17 cellular contexts compared by ENCODE assay signal in genomic region chr21:42744520-42745445, GRCh38.
"Had no signal": no experiment of that assay in that cellular context is flagged by ENCODE, and none has a peak within 500 bp of the region (broad histone marks: within the 10 kb centered on the region; RNA-seq: fewer than 3 reads in every experiment).

No MANE protein-coding gene starts in this region.

- H3K4me2 ChIP-seq: neural progenitor cell, SK-N-SH, smooth muscle cell had no signal

- H3K9me3 ChIP-seq: right atrium auricular region, SK-N-SH, suprapubic skin had no signal

- H3K36me3 ChIP-seq: neural progenitor cell, right atrium auricular region, suprapubic skin had no signal

- H3K4me3 Mint-ChIP-seq: activated CD4-positive, alpha-beta memory T cell treated with anti-CD3 and anti-CD28 coated beads, Interleukin-2, amount 10 ng/mL, durations not matched to agents 7 days and 5 days; central memory CD8-positive, alpha-beta T cell; memory B cell; neural progenitor cell; stimulated activated memory B cell treated with anti-CD40 and anti-IgM and Interleukin-4, amounts not matched to agents 10 μg/mL and 1 μg/mL and 100 μg/mL, for 72 hours; type B pancreatic cell had no signal

- H3K27me3 ChIP-seq: neural progenitor cell, right atrium auricular region, suprapubic skin had no signal

- H3K36me3 Mint-ChIP-seq: memory B cell; stimulated activated memory B cell treated with anti-CD40 and anti-IgM and Interleukin-4, amounts not matched to agents 10 μg/mL and 1 μg/mL and 100 μg/mL, for 72 hours; type B pancreatic cell had no signal

- H3K9me3 Mint-ChIP-seq: activated CD4-positive, alpha-beta memory T cell treated with anti-CD3 and anti-CD28 coated beads, Interleukin-2, amount 10 ng/mL, durations not matched to agents 7 days and 5 days; central memory CD8-positive, alpha-beta T cell; memory B cell; neural progenitor cell; stimulated activated memory B cell treated with anti-CD40 and anti-IgM and Interleukin-4, amounts not matched to agents 10 μg/mL and 1 μg/mL and 100 μg/mL, for 72 hours; type B pancreatic cell had no signal

- H3K27ac ChIP-seq: neural progenitor cell, right atrium auricular region had no signal

- H2AFZ ChIP-seq: neural progenitor cell had no signal

- H3K4me1 ChIP-seq: right atrium auricular region had no signal

- H3K4me3 ChIP-seq: neural progenitor cell, right atrium auricular region, smooth muscle cell, suprapubic skin had no signal

- H3K27me3 Mint-ChIP-seq: type B pancreatic cell had no signal

- H3K27ac Mint-ChIP-seq: activated CD4-positive, alpha-beta memory T cell treated with anti-CD3 and anti-CD28 coated beads, Interleukin-2, amount 10 ng/mL, durations not matched to agents 7 days and 5 days; memory B cell; neural progenitor cell; stimulated activated memory B cell treated with anti-CD40 and anti-IgM and Interleukin-4, amounts not matched to agents 10 μg/mL and 1 μg/mL and 100 μg/mL, for 72 hours; type B pancreatic cell had no signal

- DNase-seq: activated CD4-positive, alpha-beta memory T cell treated with anti-CD3 and anti-CD28 coated beads, Interleukin-2, amount 10 ng/mL, durations not matched to agents 7 days and 5 days; activated CD8-positive, alpha-beta memory T cell treated with anti-CD3 and anti-CD28 coated beads, Interleukin-2, amount 50 U/mL, for 4 hours; activated naive CD4-positive, alpha-beta T cell treated with Interleukin-2 at 50 U/mL for 16 hours; cortex of kidney; effector CD8-positive, alpha-beta T cell; foreskin melanocyte; head of caudate nucleus; SK-N-SH had no signal

- ATAC-seq: left lobe of liver; stimulated activated memory B cell treated with anti-CD40 and anti-IgM and Interleukin-4, amounts not matched to agents 10 μg/mL and 1 μg/mL and 100 μg/mL, for 72 hours had no signal

- H3K9ac ChIP-seq: neural progenitor cell, SK-N-SH had no signal
